ENCODE assay signal across 9 cellular contexts in the genomic region with DNA sequence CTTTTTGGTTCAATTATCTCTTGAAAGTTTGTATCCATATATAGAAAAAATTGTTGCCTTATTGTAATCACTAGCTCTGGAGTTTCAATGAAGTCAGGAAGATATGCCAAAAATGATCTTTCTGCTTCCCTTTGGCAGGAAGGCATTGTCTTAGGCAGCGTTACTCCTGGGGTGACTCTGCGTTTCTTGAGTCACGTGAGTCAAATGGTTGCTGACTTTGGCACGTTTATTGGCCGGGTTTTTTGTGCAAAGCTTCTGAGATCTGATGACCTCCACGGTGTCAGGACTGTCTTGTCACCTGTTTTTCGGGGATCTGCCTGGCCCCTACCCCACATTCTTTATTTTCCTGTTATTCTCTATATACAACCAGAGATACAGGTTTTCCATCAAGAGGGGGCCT. TPM values are rescaled to one million over a fixed set of nuclear protein-coding genes. Genes with fewer than 3 reads are reported as not detected.
"Had no signal": no experiment of that assay in that cellular context is flagged by ENCODE, and none has a peak within 500 bp of the region (broad histone marks: within the 10 kb centered on the region; RNA-seq: fewer than 3 reads in every experiment).

No MANE protein-coding gene starts in this region.

- H3K4me1 ChIP-seq: HAP-1 had no signal

- DNase-seq: GM23248, GOT3, H7, HFFc6, IMR-90, KBM-7 had no signal

- H3K4me3 ChIP-seq: GM23248, HAP-1 had no signal

- H3K4me2 ChIP-seq: KMS-11 had no signal

- H3K36me3 ChIP-seq: HAP-1 had no signal

- H3K27ac ChIP-seq: GM23248, KMS-11 had no signal

- H2AFZ ChIP-seq: GM23248 had no signal

- H3K9ac ChIP-seq: GM23248, KMS-11 had no signal

- H3K9me3 ChIP-seq: HAP-1 had no signal

- ATAC-seq: HCT116 had no signal

RNA-seq across cellular contexts. Expression of gene PHACTR3, which starts 10.4 kb away (rescaled TPM):
- total RNA-seq: GM23248, HFFc6, IMR-90 had no signal
- polyA plus RNA-seq: GM23248, IMR-90 had no signal
